In genomic region chr19:14206737-14207725, GRCh38 we compare ENCODE assay signal across 8 cellular contexts. TPM values are rescaled to one million over a fixed set of nuclear protein-coding genes. Genes with fewer than 3 reads are reported as not detected.
DNase-seq lines count a peak whose midpoint lies in the region; TF ChIP-seq lines count a peak whose summit lies in the region.
"Not testable (repeated sequence)": the region's sequence is repeated elsewhere in the genome, so short reads cannot be mapped to it uniquely, and the experiment has no call there.

No MANE protein-coding gene starts in this region.

- peak; percentile 91 for DNase-seq in EL
- peak; percentile 81 for DNase-seq in LHCN-M2 (ENCODE audit: low read depth)
- DNase-seq in OCI-M2 (lab: John Stamatoyannopoulos, UW; ENCODE audit: unreplicated experiment), result peak; percentile 94
- DNase-seq in activated CD8-positive, alpha-beta memory T cell treated with anti-CD3 and anti-CD28 coated beads for 4 hours (ENCODE audit: low read depth in 2 of 2), result peak; percentile 53 to 62
- peak; percentile 93 for DNase-seq in coronary artery (ENCODE audit: low spot score)
- peak; percentile 69 for DNase-seq in iPS-NIHi7 (ENCODE audit: extremely low spot score)
- DNase-seq in renal cortical epithelial cell (ENCODE audit: low read depth), result peak; percentile 66
- peak; percentile 82 to 94 for DNase-seq in tibial artery

- H3K27ac ChIP-seq in coronary artery (peak overlapping the region; percentile 25 to 76), tibial artery (peak overlapping the region; percentile 50 to 65)

- not testable (repeated sequence) for H3K36me3 ChIP-seq in tibial artery

- intact Hi-C loops in tibial artery (cut with DNase I; ENCODE audit: low total_unique reads), result loop anchor here (10.0 kb wide), 1 partner anchor 208 kb away; the partner anchor contains the start of gene DDX39A

- H3K27me3 ChIP-seq in tibial artery, result peaks cover 0 to 42% of the 10 kb centered on the region in 2 donors

- TF ChIP-seq CTCF in coronary artery (IDR thresholded peaks at IDR 0.05), result not testable (repeated sequence)
- peak in 1 of 2 experiments; percentile 15 for TF ChIP-seq CTCF in tibial artery (IDR thresholded peaks at IDR 0.05)

- H3K4me3 ChIP-seq in coronary artery (peak overlapping the region; percentile 79), tibial artery (peak overlapping the region; percentile 56 to 60)

- H3K4me1 ChIP-seq in tibial artery, result peaks cover 0 to 27% (median 16%) of the 10 kb centered on the region in 4 donors

- H3K9me3 ChIP-seq in tibial artery, result not testable (repeated sequence)

RNA-seq across cellular contexts. Expression of gene ADGRL1, which starts 1.1 kb away (rescaled TPM):
- 0.45 and 1.6 TPM in 2 replicates for total RNA-seq in LHCN-M2 (2014; rRNA removed)
- 1.00 TPM for polyA plus RNA-seq in LHCN-M2 (2012)
- total RNA-seq in renal cortical epithelial cell, result 0.87 and 14.8 TPM in 2 replicates

Comparison
In these comparisons a context has a peak if more than half of its experiments do, and no peak if none do; other contexts are left out.
1. Peak in every context shown above with its lines: DNase-seq, H3K4me3 ChIP-seq and H3K27ac ChIP-seq.